ENCODE assay signal across 9 cellular contexts in the genomic region with DNA sequence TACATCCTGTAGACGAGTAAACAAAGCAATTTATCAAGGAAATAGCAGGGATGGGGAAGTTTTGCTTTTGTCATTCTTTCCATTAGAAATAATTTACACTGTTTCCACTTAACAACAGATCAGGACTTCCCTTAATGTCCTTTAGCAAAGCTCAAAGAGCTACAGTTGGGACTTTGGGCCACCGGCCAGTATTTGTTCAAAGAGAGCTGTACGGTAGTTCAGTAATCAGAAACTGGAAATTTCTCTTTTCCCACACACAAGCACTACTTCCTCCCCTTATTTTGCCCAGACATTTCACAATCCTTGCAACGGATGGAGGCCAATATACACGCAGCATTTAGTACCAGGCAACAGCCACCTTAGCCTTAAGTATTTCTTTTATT. TPM values are rescaled to one million over a fixed set of nuclear protein-coding genes. Genes with fewer than 3 reads are reported as not detected.
DNase-seq lines count a peak whose midpoint lies in the region; ATAC-seq and TF ChIP-seq lines count a peak whose summit lies in the region.
"Had no signal": no experiment of that assay in that cellular context is flagged by ENCODE, and none has a peak within 500 bp of the region (broad histone marks: within the 10 kb centered on the region; RNA-seq: fewer than 3 reads in every experiment).

No MANE protein-coding gene starts in this region.

- peak; percentile 27 for DNase-seq in NOMO-1 treated with dmso at 0.1 percent for 144 hours (lab: John Stamatoyannopoulos, UW; ENCODE audit: unreplicated experiment)
- DNase-seq in esophagus muscularis mucosa (ENCODE audit: extremely low spot score) = no peak
- DNase-seq in activated CD8-positive, alpha-beta memory T cell treated with anti-CD3 and anti-CD28 coated beads, Interleukin-2, amount 50 U/mL, for 48 hours = no peak
- DNase-seq in activated T-helper 1 cell treated with anti-CD3 and anti-CD28 coated beads, Interleukin-12 subunit alpha, Interleukin-12 subunit beta, Interleukin-2, Interleukin-4 antibody, amounts not matched to agents 30 ng/mL and 10 ng/mL and 1 ng/mL, durations not matched to agents 14 hours and 24 hours and 36 hours (ENCODE audit: low spot score) = no peak
- no peak for DNase-seq in NCI-H2081 treated with DMSO at 0.1 percent for 48 hours (lab: John Stamatoyannopoulos, UW)

- H3K4me1 ChIP-seq in BLaER1 treated with 17β-estradiol and CSF1 and Interleukin-3, amounts not matched to agents 10 nM and 100 nM = peaks cover 0 to 78% (median 20%) of the 10 kb centered on the region in 10 experiments; a peak in 12 of 20 replicates
- H3K4me1 ChIP-seq in esophagus muscularis mucosa (peaks cover 4 to 17% (median 12%) of the 10 kb centered on the region in 4 donors), neutrophil (ENCODE audit: control insufficient read depth in 1 of 2, insufficient read depth in 1 of 2, low read depth in 1 of 2, low read length in 1 of 2) (peaks cover 12 to 16% of the 10 kb centered on the region in 2 experiments)
- H3K4me1 ChIP-seq: psoas muscle had no signal

- ATAC-seq in HG03095 (IDR thresholded peaks at IDR 0.05; ENCODE audit: unreplicated experiment) = no peak

- peak overlapping the region in 6 of 11 experiments; percentile 1 to 64 (median 46); a peak in 8 of 22 replicates for H3K27ac ChIP-seq in BLaER1 treated with 17β-estradiol and CSF1 and Interleukin-3, amounts not matched to agents 10 nM and 100 nM
- H3K27ac ChIP-seq in esophagus muscularis mucosa (replicated peaks in 1 of 4) = peak overlapping the region; percentile 23 to 58 (median 38)
- peak overlapping the region; percentile 29 for H3K27ac ChIP-seq in neutrophil
- H3K27ac ChIP-seq: psoas muscle had no signal

- no peak overlapping the region for H3K4me3 Mint-ChIP-seq in activated T-helper 1 cell treated with anti-CD3 and anti-CD28 coated beads, Interleukin-12 subunit alpha, Interleukin-12 subunit beta, Interleukin-2, Interleukin-4 antibody, amounts not matched to agents 30 ng/mL and 10 ng/mL and 1 ng/mL, durations not matched to agents 14 hours and 24 hours and 36 hours

- peak overlapping the region in 2 of 11 experiments; percentile 19 to 32; a peak in 3 of 22 replicates for H3K9ac ChIP-seq in BLaER1 treated with 17β-estradiol and CSF1 and Interleukin-3, amounts not matched to agents 10 nM and 100 nM

- intact Hi-C loops in esophagus muscularis mucosa (cut with DNase I) = no loop called here
- intact Hi-C loops in activated T-helper 1 cell treated with anti-CD3 and anti-CD28 coated beads, Interleukin-12 subunit alpha, Interleukin-12 subunit beta, Interleukin-2, Interleukin-4 antibody, amounts not matched to agents 30 ng/mL and 10 ng/mL and 1 ng/mL, durations not matched to agents 14 hours and 24 hours and 36 hours (cut with micrococcal nuclease) = no loop called here

- no peaks in the 10 kb centered on the region for H3K9me3 ChIP-seq in BLaER1 treated with 17β-estradiol and CSF1 and Interleukin-3, amounts not matched to agents 10 nM and 100 nM (replicated peaks in 1 of 11)
- H3K9me3 ChIP-seq in esophagus muscularis mucosa (no peaks in the 10 kb centered on the region), neutrophil (no peaks in the 10 kb centered on the region)
- H3K9me3 ChIP-seq: psoas muscle had no signal

- no peaks in the 10 kb centered on the region for H3K36me3 ChIP-seq in BLaER1 treated with 17β-estradiol and CSF1 and Interleukin-3, amounts not matched to agents 10 nM and 100 nM
- H3K36me3 ChIP-seq in esophagus muscularis mucosa = no peaks in the 10 kb centered on the region
- no peaks in the 10 kb centered on the region for H3K36me3 ChIP-seq in neutrophil

- H3K27me3 ChIP-seq in BLaER1 treated with 17β-estradiol and CSF1 and Interleukin-3, amounts not matched to agents 10 nM and 100 nM = no peaks in the 10 kb centered on the region
- H3K27me3 ChIP-seq in esophagus muscularis mucosa = no peaks in the 10 kb centered on the region
- H3K27me3 ChIP-seq in neutrophil = no peaks in the 10 kb centered on the region

- TF ChIP-seq EP300 in esophagus muscularis mucosa (IDR thresholded peaks at IDR 0.05) = no peak

- no peaks in the 10 kb centered on the region for H3K27me3 Mint-ChIP-seq in activated T-helper 1 cell treated with anti-CD3 and anti-CD28 coated beads, Interleukin-12 subunit alpha, Interleukin-12 subunit beta, Interleukin-2, Interleukin-4 antibody, amounts not matched to agents 30 ng/mL and 10 ng/mL and 1 ng/mL, durations not matched to agents 14 hours and 24 hours and 36 hours (ENCODE audit: insufficient read depth)

- TF ChIP-seq CTCF in esophagus muscularis mucosa (IDR thresholded peaks at IDR 0.05) = no peak
- no peak for TF ChIP-seq CTCF in neutrophil (IDR thresholded peaks at IDR 0.05)

- no peaks in the 10 kb centered on the region for H3K9me3 Mint-ChIP-seq in activated T-helper 1 cell treated with anti-CD3 and anti-CD28 coated beads, Interleukin-12 subunit alpha, Interleukin-12 subunit beta, Interleukin-2, Interleukin-4 antibody, amounts not matched to agents 30 ng/mL and 10 ng/mL and 1 ng/mL, durations not matched to agents 14 hours and 24 hours and 36 hours

- H3K4me2 ChIP-seq in BLaER1 treated with 17β-estradiol and CSF1 and Interleukin-3, amounts not matched to agents 10 nM and 100 nM = peak overlapping the region in 8 of 11 experiments; percentile 21 to 68 (median 54); a peak in 13 of 22 replicates

- H3K27ac Mint-ChIP-seq in activated T-helper 1 cell treated with anti-CD3 and anti-CD28 coated beads, Interleukin-12 subunit alpha, Interleukin-12 subunit beta, Interleukin-2, Interleukin-4 antibody, amounts not matched to agents 30 ng/mL and 10 ng/mL and 1 ng/mL, durations not matched to agents 14 hours and 24 hours and 36 hours = no peak overlapping the region

- 43% methylated on average over 5 of the region's 5 CpGs for WGBS in esophagus muscularis mucosa

- H3K36me3 Mint-ChIP-seq in activated T-helper 1 cell treated with anti-CD3 and anti-CD28 coated beads, Interleukin-12 subunit alpha, Interleukin-12 subunit beta, Interleukin-2, Interleukin-4 antibody, amounts not matched to agents 30 ng/mL and 10 ng/mL and 1 ng/mL, durations not matched to agents 14 hours and 24 hours and 36 hours (ENCODE audit: low read depth) = peaks cover 2% of the 10 kb centered on the region

- no peak overlapping the region for H3K4me3 ChIP-seq in BLaER1 treated with 17β-estradiol and CSF1 and Interleukin-3, amounts not matched to agents 10 nM and 100 nM
- H3K4me3 ChIP-seq in esophagus muscularis mucosa (no peak overlapping the region), neutrophil (ENCODE audit: low read depth in 1 of 2, low read length in 1 of 2) (no peak overlapping the region)
- H3K4me3 ChIP-seq: psoas muscle had no signal

- no peaks in the 10 kb centered on the region for H4K20me1 ChIP-seq in BLaER1 treated with 17β-estradiol and CSF1 and Interleukin-3, amounts not matched to agents 10 nM and 100 nM

- peaks cover 36% of the 10 kb centered on the region for H3K4me1 Mint-ChIP-seq in activated T-helper 1 cell treated with anti-CD3 and anti-CD28 coated beads, Interleukin-12 subunit alpha, Interleukin-12 subunit beta, Interleukin-2, Interleukin-4 antibody, amounts not matched to agents 30 ng/mL and 10 ng/mL and 1 ng/mL, durations not matched to agents 14 hours and 24 hours and 36 hours (ENCODE audit: low read depth)

- TF ChIP-seq POLR2A in esophagus muscularis mucosa (IDR thresholded peaks at IDR 0.05; ENCODE audit: low read depth) = no peak

RNA-seq across cellular contexts. Expression of gene HINT3, which starts 12.1 kb away (rescaled TPM):
- total RNA-seq in esophagus muscularis mucosa = 10 to 100 TPM; 33.8 to 49.3 (median 35.8) TPM
- total RNA-seq in activated T-helper 1 cell treated with anti-CD3 and anti-CD28 coated beads, Interleukin-12 subunit alpha, Interleukin-12 subunit beta, Interleukin-2, Interleukin-4 antibody, amounts not matched to agents 30 ng/mL and 10 ng/mL and 1 ng/mL, durations not matched to agents 14 hours and 24 hours and 36 hours = 9.4 and 9.6 TPM in 2 replicates

RNA-seq across cellular contexts. Expression of gene TRMT11, which starts 41.9 kb away (rescaled TPM):
- total RNA-seq in esophagus muscularis mucosa = 10 to 100 TPM; 16.1 to 24.9 (median 18.8) TPM
- 27.9 and 29.1 TPM in 2 replicates for total RNA-seq in activated T-helper 1 cell treated with anti-CD3 and anti-CD28 coated beads, Interleukin-12 subunit alpha, Interleukin-12 subunit beta, Interleukin-2, Interleukin-4 antibody, amounts not matched to agents 30 ng/mL and 10 ng/mL and 1 ng/mL, durations not matched to agents 14 hours and 24 hours and 36 hours
